ENCODE assay signal across 2 cellular contexts in the genomic region with DNA sequence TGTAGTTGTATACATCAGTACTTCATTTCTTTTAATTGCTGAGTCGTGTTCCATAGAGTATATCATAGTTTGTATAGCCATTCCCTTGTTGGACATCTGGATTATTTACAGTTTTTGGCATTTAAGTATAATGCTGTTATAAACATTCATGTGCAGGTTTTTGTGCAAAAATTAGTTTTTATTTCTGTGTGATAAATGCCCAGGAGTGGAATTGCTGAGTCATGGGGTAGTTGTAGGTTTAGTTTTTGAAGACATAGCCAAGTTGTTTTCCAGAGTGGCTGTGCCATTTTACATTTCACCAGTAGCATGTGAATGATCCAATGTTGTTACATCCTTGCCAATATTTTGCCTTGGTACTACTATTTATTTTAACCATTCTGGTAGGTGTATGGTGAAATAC.
A peak's percentile ranks its signal among the peaks of the same experiment; 100 is the strongest.
TF ChIP-seq lines count a peak whose summit lies in the region.

No MANE protein-coding gene starts in this region.

TF ChIP-seq in HepG2, 621 proteins besides CTCF, POLR2A, EP300 and RAD21:
- TF ChIP-seq ATRX (CRISPR knock-in tag; IDR thresholded peaks at IDR 0.05; ENCODE audit: borderline replicate concordance) (no peak), MAFK (conservative IDR thresholded peaks at IDR 0.05 in 1 of 2, IDR thresholded peaks at IDR 0.05 in 1 of 2; ENCODE audit: low read length in 2 of 2) (peak; percentile 40 to 69), NFE2L2 (IDR thresholded peaks at IDR 0.05; ENCODE audit: low read length) (peak; percentile 88), MAFF (IDR thresholded peaks at IDR 0.05; ENCODE audit: low read depth, low read length) (peak; percentile 36; the same call in 1 of the 2 replicates)

TF ChIP-seq in K562, 482 proteins besides CTCF, POLR2A, EP300 and RAD21:
- TF ChIP-seq NFE2L1 (tag; IDR thresholded peaks at IDR 0.05; ENCODE audit: borderline replicate concordance, low read depth) (peak; percentile 49; the same call in 1 of the 2 replicates), MAFF (IDR thresholded peaks at IDR 0.05; ENCODE audit: low read length) (peak; percentile 78), C11orf30 (IDR thresholded peaks at IDR 0.05; ENCODE audit: low read depth) (peak; percentile 88), RBM39 (optimal IDR thresholded peaks at IDR 0.05; ENCODE audit: low read depth, low read length) (no peak), EHMT2 (IDR thresholded peaks at IDR 0.05) (no peak), ZNF316 (IDR thresholded peaks at IDR 0.05) (peak; percentile 92), FOXA1 (IDR thresholded peaks at IDR 0.05; ENCODE audit: borderline replicate concordance) (no peak), POU5F1 (IDR thresholded peaks at IDR 0.05; ENCODE audit: borderline replicate concordance, low read depth, low read length, partially characterized antibody) (no peak), NFE2 (IDR thresholded peaks at IDR 0.05; ENCODE audit: low read depth) (peak; percentile 75), ZNF507 (tag; conservative IDR thresholded peaks at IDR 0.05) (0 out of 2 replicates have a peak, but pooled peaks have one; percentile 9), MAFK (IDR thresholded peaks at IDR 0.05; ENCODE audit: low read length) (peak; percentile 72; the same call in 1 of the 2 replicates), ARID1B (IDR thresholded peaks at IDR 0.05) (0 out of 2 replicates have a peak, but pooled peaks have one; percentile 11), RCOR1 (IDR thresholded peaks at IDR 0.05; ENCODE audit: borderline replicate concordance in 1 of 2, low read depth in 2 of 2, low read length in 2 of 2) (no peak), MAFG (tag; conservative IDR thresholded peaks at IDR 0.05) (peak; percentile 85), MTA2 (IDR thresholded peaks at IDR 0.05; ENCODE audit: low read depth) (no peak), ZNF778 (CRISPR knock-in tag; IDR thresholded peaks at IDR 0.05) (no peak), MAZ (CRISPR knock-in tag; conservative IDR thresholded peaks at IDR 0.05 in 1 of 2, IDR thresholded peaks at IDR 0.05 in 1 of 2) (no peak)
- TF ChIP-seq, protein P1, sequence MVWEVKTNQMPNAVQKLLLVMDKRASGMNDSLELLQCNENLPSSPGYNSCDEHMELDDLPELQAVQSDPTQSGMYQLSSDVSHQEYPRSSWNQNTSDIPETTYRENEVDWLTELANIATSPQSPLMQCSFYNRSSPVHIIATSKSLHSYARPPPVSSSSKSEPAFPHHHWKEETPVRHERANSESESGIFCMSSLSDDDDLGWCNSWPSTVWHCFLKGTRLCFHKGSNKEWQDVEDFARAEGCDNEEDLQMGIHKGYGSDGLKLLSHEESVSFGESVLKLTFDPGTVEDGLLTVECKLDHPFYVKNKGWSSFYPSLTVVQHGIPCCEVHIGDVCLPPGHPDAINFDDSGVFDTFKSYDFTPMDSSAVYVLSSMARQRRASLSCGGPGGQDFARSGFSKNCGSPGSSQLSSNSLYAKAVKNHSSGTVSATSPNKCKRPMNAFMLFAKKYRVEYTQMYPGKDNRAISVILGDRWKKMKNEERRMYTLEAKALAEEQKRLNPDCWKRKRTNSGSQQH (CRISPR knock-in tag; IDR thresholded peaks at IDR 0.05) = no peak
- TF ChIP-seq, protein P2, sequence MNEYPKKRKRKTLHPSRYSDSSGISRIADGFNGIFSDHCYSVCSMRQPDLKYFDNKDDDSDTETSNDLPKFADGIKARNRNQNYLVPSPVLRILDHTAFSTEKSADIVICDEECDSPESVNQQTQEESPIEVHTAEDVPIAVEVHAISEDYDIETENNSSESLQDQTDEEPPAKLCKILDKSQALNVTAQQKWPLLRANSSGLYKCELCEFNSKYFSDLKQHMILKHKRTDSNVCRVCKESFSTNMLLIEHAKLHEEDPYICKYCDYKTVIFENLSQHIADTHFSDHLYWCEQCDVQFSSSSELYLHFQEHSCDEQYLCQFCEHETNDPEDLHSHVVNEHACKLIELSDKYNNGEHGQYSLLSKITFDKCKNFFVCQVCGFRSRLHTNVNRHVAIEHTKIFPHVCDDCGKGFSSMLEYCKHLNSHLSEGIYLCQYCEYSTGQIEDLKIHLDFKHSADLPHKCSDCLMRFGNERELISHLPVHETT (CRISPR knock-in tag; conservative IDR thresholded peaks at IDR 0.05 in 1 of 2, IDR thresholded peaks at IDR 0.05 in 1 of 2) = no peak
- TF ChIP-seq, protein P3, sequence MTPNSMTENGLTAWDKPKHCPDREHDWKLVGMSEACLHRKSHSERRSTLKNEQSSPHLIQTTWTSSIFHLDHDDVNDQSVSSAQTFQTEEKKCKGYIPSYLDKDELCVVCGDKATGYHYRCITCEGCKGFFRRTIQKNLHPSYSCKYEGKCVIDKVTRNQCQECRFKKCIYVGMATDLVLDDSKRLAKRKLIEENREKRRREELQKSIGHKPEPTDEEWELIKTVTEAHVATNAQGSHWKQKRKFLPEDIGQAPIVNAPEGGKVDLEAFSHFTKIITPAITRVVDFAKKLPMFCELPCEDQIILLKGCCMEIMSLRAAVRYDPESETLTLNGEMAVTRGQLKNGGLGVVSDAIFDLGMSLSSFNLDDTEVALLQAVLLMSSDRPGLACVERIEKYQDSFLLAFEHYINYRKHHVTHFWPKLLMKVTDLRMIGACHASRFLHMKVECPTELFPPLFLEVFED (CRISPR knock-in tag; conservative IDR thresholded peaks at IDR 0.05) = no peak
- TF ChIP-seq, protein P4, sequence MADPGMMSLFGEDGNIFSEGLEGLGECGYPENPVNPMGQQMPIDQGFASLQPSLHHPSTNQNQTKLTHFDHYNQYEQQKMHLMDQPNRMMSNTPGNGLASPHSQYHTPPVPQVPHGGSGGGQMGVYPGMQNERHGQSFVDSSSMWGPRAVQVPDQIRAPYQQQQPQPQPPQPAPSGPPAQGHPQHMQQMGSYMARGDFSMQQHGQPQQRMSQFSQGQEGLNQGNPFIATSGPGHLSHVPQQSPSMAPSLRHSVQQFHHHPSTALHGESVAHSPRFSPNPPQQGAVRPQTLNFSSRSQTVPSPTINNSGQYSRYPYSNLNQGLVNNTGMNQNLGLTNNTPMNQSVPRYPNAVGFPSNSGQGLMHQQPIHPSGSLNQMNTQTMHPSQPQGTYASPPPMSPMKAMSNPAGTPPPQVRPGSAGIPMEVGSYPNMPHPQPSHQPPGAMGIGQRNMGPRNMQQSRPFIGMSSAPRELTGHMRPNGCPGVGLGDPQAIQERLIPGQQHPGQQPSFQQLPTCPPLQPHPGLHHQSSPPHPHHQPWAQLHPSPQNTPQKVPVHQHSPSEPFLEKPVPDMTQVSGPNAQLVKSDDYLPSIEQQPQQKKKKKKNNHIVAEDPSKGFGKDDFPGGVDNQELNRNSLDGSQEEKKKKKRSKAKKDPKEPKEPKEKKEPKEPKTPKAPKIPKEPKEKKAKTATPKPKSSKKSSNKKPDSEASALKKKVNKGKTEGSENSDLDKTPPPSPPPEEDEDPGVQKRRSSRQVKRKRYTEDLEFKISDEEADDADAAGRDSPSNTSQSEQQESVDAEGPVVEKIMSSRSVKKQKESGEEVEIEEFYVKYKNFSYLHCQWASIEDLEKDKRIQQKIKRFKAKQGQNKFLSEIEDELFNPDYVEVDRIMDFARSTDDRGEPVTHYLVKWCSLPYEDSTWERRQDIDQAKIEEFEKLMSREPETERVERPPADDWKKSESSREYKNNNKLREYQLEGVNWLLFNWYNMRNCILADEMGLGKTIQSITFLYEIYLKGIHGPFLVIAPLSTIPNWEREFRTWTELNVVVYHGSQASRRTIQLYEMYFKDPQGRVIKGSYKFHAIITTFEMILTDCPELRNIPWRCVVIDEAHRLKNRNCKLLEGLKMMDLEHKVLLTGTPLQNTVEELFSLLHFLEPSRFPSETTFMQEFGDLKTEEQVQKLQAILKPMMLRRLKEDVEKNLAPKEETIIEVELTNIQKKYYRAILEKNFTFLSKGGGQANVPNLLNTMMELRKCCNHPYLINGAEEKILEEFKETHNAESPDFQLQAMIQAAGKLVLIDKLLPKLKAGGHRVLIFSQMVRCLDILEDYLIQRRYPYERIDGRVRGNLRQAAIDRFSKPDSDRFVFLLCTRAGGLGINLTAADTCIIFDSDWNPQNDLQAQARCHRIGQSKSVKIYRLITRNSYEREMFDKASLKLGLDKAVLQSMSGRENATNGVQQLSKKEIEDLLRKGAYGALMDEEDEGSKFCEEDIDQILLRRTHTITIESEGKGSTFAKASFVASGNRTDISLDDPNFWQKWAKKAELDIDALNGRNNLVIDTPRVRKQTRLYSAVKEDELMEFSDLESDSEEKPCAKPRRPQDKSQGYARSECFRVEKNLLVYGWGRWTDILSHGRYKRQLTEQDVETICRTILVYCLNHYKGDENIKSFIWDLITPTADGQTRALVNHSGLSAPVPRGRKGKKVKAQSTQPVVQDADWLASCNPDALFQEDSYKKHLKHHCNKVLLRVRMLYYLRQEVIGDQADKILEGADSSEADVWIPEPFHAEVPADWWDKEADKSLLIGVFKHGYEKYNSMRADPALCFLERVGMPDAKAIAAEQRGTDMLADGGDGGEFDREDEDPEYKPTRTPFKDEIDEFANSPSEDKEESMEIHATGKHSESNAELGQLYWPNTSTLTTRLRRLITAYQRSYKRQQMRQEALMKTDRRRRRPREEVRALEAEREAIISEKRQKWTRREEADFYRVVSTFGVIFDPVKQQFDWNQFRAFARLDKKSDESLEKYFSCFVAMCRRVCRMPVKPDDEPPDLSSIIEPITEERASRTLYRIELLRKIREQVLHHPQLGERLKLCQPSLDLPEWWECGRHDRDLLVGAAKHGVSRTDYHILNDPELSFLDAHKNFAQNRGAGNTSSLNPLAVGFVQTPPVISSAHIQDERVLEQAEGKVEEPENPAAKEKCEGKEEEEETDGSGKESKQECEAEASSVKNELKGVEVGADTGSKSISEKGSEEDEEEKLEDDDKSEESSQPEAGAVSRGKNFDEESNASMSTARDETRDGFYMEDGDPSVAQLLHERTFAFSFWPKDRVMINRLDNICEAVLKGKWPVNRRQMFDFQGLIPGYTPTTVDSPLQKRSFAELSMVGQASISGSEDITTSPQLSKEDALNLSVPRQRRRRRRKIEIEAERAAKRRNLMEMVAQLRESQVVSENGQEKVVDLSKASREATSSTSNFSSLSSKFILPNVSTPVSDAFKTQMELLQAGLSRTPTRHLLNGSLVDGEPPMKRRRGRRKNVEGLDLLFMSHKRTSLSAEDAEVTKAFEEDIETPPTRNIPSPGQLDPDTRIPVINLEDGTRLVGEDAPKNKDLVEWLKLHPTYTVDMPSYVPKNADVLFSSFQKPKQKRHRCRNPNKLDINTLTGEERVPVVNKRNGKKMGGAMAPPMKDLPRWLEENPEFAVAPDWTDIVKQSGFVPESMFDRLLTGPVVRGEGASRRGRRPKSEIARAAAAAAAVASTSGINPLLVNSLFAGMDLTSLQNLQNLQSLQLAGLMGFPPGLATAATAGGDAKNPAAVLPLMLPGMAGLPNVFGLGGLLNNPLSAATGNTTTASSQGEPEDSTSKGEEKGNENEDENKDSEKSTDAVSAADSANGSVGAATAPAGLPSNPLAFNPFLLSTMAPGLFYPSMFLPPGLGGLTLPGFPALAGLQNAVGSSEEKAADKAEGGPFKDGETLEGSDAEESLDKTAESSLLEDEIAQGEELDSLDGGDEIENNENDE (IDR thresholded peaks at IDR 0.05; ENCODE audit: low read depth, low read length) = no peak
- TF ChIP-seq, protein P5, sequence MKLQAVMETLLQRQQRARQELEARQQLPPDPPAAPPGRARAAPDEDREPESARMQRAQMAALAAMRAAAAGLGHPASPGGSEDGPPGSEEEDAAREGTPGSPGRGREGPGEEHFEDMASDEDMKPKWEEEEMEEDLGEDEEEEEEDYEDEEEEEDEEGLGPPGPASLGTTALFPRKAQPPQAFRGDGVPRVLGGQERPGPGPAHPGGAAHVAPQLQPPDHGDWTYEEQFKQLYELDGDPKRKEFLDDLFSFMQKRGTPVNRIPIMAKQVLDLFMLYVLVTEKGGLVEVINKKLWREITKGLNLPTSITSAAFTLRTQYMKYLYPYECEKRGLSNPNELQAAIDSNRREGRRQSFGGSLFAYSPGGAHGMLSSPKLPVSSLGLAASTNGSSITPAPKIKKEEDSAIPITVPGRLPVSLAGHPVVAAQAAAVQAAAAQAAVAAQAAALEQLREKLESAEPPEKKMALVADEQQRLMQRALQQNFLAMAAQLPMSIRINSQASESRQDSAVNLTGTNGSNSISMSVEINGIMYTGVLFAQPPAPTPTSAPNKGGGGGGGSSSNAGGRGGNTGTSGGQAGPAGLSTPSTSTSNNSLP (IDR thresholded peaks at IDR 0.05; ENCODE audit: borderline replicate concordance, low read depth, low read length) = no peak
- TF ChIP-seq, protein P6, sequence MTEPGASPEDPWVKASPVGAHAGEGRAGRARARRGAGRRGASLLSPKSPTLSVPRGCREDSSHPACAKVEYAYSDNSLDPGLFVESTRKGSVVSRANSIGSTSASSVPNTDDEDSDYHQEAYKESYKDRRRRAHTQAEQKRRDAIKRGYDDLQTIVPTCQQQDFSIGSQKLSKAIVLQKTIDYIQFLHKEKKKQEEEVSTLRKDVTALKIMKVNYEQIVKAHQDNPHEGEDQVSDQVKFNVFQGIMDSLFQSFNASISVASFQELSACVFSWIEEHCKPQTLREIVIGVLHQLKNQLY (CRISPR knock-in tag; conservative IDR thresholded peaks at IDR 0.05) = no peak
